In the genomic region with DNA sequence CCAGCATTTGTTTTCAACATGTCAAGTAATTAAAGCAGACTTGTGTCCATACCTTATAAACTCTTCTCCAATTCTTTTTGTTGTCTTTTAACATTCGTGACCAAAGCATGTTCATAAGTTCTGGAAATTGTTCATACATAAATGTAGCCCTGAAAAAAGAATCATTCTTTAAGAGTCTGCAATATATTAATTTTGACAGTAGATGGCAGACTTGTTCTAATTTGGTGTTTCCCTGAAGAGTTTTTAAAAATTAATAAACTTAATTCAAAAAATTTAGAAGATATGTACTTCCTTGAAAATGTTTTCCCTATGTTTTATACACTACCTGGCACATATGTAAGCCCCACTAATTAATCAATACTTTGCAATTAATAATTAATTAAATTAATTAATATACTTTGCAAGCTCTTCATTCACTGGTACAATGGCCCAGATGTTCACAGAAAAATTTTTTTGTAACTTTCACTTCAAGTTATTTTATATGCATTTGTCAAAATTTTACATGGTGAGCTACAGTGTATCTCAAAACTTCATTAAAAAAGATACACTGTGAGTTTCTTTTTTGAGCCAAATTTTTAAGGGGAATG, we compare ENCODE assay signal across 1 cellular context.
TF ChIP-seq lines count a peak whose summit lies in the region.

No MANE protein-coding gene starts in this region.

TF ChIP-seq in WTC11, 78 proteins besides CTCF, POLR2A, EP300 and RAD21 (continued from another document):
- TF ChIP-seq, protein P1, sequence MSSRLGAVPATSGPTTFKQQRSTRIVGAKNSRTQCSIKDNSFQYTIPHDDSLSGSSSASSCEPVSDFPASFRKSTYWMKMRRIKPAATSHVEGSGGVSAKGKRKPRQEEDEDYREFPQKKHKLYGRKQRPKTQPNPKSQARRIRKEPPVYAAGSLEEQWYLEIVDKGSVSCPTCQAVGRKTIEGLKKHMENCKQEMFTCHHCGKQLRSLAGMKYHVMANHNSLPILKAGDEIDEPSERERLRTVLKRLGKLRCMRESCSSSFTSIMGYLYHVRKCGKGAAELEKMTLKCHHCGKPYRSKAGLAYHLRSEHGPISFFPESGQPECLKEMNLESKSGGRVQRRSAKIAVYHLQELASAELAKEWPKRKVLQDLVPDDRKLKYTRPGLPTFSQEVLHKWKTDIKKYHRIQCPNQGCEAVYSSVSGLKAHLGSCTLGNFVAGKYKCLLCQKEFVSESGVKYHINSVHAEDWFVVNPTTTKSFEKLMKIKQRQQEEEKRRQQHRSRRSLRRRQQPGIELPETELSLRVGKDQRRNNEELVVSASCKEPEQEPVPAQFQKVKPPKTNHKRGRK (CRISPR knock-in tag; IDR thresholded peaks at IDR 0.05; ENCODE audit: borderline replicate concordance), result no peak
- TF ChIP-seq, protein P2, sequence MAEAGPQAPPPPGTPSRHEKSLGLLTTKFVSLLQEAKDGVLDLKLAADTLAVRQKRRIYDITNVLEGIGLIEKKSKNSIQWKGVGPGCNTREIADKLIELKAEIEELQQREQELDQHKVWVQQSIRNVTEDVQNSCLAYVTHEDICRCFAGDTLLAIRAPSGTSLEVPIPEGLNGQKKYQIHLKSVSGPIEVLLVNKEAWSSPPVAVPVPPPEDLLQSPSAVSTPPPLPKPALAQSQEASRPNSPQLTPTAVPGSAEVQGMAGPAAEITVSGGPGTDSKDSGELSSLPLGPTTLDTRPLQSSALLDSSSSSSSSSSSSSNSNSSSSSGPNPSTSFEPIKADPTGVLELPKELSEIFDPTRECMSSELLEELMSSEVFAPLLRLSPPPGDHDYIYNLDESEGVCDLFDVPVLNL (CRISPR knock-in tag; IDR thresholded peaks at IDR 0.05; ENCODE audit: borderline replicate concordance, low read depth), result no peak
- TF ChIP-seq JAZF1 (CRISPR knock-in tag; IDR thresholded peaks at IDR 0.05), result no peak
